Comparison of ENCODE assay signal across 3 cellular contexts in the genomic region with DNA sequence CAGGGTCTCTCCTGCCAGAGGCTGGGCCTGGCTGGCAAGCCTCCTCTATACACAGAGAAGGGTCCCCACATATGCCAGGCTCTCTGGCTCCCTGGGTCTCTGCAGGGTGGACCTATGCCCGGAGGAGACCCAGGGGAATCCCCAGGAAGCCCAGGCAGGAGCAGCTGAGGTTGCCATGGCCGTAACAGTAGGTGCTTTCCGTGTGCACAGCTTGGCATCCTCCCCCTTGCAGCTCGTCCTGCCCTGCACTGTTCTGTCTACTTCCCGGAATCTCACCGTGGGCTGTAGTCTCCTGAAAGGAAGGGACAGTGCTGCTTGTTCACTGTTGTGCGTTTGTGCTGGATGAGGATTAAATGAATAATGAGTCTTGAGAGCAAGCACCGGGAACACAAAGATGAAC.
TF ChIP-seq lines count a peak whose summit lies in the region.

No MANE protein-coding gene starts in this region.

TF ChIP-seq in SK-N-SH treated with all-trans-retinoic acid at 6 μM for 48 hours, 23 proteins besides CTCF, POLR2A, EP300 and RAD21:
- TF ChIP-seq ZNF8 (CRISPR knock-in tag; IDR thresholded peaks at IDR 0.05) (no peak), ESRRG (CRISPR knock-in tag; IDR thresholded peaks at IDR 0.05) (no peak)
- TF ChIP-seq, protein P1, sequence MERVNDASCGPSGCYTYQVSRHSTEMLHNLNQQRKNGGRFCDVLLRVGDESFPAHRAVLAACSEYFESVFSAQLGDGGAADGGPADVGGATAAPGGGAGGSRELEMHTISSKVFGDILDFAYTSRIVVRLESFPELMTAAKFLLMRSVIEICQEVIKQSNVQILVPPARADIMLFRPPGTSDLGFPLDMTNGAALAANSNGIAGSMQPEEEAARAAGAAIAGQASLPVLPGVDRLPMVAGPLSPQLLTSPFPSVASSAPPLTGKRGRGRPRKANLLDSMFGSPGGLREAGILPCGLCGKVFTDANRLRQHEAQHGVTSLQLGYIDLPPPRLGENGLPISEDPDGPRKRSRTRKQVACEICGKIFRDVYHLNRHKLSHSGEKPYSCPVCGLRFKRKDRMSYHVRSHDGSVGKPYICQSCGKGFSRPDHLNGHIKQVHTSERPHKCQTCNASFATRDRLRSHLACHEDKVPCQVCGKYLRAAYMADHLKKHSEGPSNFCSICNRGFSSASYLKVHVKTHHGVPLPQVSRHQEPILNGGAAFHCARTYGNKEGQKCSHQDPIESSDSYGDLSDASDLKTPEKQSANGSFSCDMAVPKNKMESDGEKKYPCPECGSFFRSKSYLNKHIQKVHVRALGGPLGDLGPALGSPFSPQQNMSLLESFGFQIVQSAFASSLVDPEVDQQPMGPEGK (CRISPR knock-in tag; IDR thresholded peaks at IDR 0.05; ENCODE audit: borderline replicate concordance): no peak
- TF ChIP-seq, protein P2, sequence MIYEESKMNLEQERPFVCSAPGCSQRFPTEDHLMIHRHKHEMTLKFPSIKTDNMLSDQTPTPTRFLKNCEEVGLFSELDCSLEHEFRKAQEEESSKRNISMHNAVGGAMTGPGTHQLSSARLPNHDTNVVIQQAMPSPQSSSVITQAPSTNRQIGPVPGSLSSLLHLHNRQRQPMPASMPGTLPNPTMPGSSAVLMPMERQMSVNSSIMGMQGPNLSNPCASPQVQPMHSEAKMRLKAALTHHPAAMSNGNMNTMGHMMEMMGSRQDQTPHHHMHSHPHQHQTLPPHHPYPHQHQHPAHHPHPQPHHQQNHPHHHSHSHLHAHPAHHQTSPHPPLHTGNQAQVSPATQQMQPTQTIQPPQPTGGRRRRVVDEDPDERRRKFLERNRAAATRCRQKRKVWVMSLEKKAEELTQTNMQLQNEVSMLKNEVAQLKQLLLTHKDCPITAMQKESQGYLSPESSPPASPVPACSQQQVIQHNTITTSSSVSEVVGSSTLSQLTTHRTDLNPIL (CRISPR knock-in tag; IDR thresholded peaks at IDR 0.05; ENCODE audit: low read depth): no peak
- TF ChIP-seq, protein P3, sequence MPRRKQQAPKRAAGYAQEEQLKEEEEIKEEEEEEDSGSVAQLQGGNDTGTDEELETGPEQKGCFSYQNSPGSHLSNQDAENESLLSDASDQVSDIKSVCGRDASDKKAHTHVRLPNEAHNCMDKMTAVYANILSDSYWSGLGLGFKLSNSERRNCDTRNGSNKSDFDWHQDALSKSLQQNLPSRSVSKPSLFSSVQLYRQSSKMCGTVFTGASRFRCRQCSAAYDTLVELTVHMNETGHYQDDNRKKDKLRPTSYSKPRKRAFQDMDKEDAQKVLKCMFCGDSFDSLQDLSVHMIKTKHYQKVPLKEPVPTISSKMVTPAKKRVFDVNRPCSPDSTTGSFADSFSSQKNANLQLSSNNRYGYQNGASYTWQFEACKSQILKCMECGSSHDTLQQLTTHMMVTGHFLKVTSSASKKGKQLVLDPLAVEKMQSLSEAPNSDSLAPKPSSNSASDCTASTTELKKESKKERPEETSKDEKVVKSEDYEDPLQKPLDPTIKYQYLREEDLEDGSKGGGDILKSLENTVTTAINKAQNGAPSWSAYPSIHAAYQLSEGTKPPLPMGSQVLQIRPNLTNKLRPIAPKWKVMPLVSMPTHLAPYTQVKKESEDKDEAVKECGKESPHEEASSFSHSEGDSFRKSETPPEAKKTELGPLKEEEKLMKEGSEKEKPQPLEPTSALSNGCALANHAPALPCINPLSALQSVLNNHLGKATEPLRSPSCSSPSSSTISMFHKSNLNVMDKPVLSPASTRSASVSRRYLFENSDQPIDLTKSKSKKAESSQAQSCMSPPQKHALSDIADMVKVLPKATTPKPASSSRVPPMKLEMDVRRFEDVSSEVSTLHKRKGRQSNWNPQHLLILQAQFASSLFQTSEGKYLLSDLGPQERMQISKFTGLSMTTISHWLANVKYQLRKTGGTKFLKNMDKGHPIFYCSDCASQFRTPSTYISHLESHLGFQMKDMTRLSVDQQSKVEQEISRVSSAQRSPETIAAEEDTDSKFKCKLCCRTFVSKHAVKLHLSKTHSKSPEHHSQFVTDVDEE (CRISPR knock-in tag; IDR thresholded peaks at IDR 0.05): no peak

TF ChIP-seq in SK-N-SH, 30 proteins besides CTCF, POLR2A, EP300 and RAD21:
- TF ChIP-seq, protein P4, sequence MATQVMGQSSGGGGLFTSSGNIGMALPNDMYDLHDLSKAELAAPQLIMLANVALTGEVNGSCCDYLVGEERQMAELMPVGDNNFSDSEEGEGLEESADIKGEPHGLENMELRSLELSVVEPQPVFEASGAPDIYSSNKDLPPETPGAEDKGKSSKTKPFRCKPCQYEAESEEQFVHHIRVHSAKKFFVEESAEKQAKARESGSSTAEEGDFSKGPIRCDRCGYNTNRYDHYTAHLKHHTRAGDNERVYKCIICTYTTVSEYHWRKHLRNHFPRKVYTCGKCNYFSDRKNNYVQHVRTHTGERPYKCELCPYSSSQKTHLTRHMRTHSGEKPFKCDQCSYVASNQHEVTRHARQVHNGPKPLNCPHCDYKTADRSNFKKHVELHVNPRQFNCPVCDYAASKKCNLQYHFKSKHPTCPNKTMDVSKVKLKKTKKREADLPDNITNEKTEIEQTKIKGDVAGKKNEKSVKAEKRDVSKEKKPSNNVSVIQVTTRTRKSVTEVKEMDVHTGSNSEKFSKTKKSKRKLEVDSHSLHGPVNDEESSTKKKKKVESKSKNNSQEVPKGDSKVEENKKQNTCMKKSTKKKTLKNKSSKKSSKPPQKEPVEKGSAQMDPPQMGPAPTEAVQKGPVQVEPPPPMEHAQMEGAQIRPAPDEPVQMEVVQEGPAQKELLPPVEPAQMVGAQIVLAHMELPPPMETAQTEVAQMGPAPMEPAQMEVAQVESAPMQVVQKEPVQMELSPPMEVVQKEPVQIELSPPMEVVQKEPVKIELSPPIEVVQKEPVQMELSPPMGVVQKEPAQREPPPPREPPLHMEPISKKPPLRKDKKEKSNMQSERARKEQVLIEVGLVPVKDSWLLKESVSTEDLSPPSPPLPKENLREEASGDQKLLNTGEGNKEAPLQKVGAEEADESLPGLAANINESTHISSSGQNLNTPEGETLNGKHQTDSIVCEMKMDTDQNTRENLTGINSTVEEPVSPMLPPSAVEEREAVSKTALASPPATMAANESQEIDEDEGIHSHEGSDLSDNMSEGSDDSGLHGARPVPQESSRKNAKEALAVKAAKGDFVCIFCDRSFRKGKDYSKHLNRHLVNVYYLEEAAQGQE (IDR thresholded peaks at IDR 0.05; ENCODE audit: low read depth, low read length): no peak

TF ChIP-seq in HepG2, 621 proteins besides CTCF, POLR2A, EP300 and RAD21:
- TF ChIP-seq, protein P5, sequence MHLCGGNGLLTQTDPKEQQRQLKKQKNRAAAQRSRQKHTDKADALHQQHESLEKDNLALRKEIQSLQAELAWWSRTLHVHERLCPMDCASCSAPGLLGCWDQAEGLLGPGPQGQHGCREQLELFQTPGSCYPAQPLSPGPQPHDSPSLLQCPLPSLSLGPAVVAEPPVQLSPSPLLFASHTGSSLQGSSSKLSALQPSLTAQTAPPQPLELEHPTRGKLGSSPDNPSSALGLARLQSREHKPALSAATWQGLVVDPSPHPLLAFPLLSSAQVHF (CRISPR knock-in tag; IDR thresholded peaks at IDR 0.05): no peak
- TF ChIP-seq KLF13 (CRISPR knock-in tag; IDR thresholded peaks at IDR 0.05) (no peak), ZNF350 (CRISPR knock-in tag; IDR thresholded peaks at IDR 0.05; ENCODE audit: borderline replicate concordance, low read depth) (no peak), ELF4 (CRISPR knock-in tag; IDR thresholded peaks at IDR 0.05; ENCODE audit: borderline replicate concordance) (no peak), FOXP1 (IDR thresholded peaks at IDR 0.05) (no peak), FOXP1 (CRISPR knock-in tag; IDR thresholded peaks at IDR 0.05) (no peak), ZNF777 (CRISPR knock-in tag; IDR thresholded peaks at IDR 0.05) (no peak), ZMYM2 (CRISPR knock-in tag; IDR thresholded peaks at IDR 0.05) (no peak), ZNF225 (CRISPR knock-in tag; IDR thresholded peaks at IDR 0.05) (no peak), ELF1 (CRISPR knock-in tag; IDR thresholded peaks at IDR 0.05) (no peak), RFX3 (CRISPR knock-in tag; IDR thresholded peaks at IDR 0.05) (no peak), SSRP1 (CRISPR knock-in tag; IDR thresholded peaks at IDR 0.05) (no peak)
- TF ChIP-seq, protein P6, sequence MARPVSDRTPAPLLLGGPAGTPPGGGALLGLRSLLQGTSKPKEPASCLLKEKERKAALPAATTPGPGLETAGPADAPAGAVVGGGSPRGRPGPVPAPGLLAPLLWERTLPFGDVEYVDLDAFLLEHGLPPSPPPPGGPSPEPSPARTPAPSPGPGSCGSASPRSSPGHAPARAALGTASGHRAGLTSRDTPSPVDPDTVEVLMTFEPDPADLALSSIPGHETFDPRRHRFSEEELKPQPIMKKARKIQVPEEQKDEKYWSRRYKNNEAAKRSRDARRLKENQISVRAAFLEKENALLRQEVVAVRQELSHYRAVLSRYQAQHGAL (CRISPR knock-in tag; IDR thresholded peaks at IDR 0.05; ENCODE audit: not compliant biosample characterization): no peak
- TF ChIP-seq, protein P7, sequence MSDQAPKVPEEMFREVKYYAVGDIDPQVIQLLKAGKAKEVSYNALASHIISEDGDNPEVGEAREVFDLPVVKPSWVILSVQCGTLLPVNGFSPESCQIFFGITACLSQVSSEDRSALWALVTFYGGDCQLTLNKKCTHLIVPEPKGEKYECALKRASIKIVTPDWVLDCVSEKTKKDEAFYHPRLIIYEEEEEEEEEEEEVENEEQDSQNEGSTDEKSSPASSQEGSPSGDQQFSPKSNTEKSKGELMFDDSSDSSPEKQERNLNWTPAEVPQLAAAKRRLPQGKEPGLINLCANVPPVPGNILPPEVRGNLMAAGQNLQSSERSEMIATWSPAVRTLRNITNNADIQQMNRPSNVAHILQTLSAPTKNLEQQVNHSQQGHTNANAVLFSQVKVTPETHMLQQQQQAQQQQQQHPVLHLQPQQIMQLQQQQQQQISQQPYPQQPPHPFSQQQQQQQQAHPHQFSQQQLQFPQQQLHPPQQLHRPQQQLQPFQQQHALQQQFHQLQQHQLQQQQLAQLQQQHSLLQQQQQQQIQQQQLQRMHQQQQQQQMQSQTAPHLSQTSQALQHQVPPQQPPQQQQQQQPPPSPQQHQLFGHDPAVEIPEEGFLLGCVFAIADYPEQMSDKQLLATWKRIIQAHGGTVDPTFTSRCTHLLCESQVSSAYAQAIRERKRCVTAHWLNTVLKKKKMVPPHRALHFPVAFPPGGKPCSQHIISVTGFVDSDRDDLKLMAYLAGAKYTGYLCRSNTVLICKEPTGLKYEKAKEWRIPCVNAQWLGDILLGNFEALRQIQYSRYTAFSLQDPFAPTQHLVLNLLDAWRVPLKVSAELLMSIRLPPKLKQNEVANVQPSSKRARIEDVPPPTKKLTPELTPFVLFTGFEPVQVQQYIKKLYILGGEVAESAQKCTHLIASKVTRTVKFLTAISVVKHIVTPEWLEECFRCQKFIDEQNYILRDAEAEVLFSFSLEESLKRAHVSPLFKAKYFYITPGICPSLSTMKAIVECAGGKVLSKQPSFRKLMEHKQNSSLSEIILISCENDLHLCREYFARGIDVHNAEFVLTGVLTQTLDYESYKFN (CRISPR knock-in tag; conservative IDR thresholded peaks at IDR 0.05): no peak
- TF ChIP-seq, protein P8, sequence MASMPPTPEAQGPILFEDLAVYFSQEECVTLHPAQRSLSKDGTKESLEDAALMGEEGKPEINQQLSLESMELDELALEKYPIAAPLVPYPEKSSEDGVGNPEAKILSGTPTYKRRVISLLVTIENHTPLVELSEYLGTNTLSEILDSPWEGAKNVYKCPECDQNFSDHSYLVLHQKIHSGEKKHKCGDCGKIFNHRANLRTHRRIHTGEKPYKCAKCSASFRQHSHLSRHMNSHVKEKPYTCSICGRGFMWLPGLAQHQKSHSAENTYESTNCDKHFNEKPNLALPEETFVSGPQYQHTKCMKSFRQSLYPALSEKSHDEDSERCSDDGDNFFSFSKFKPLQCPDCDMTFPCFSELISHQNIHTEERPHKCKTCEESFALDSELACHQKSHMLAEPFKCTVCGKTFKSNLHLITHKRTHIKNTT (CRISPR knock-in tag; IDR thresholded peaks at IDR 0.05): no peak
- TF ChIP-seq, protein P9, sequence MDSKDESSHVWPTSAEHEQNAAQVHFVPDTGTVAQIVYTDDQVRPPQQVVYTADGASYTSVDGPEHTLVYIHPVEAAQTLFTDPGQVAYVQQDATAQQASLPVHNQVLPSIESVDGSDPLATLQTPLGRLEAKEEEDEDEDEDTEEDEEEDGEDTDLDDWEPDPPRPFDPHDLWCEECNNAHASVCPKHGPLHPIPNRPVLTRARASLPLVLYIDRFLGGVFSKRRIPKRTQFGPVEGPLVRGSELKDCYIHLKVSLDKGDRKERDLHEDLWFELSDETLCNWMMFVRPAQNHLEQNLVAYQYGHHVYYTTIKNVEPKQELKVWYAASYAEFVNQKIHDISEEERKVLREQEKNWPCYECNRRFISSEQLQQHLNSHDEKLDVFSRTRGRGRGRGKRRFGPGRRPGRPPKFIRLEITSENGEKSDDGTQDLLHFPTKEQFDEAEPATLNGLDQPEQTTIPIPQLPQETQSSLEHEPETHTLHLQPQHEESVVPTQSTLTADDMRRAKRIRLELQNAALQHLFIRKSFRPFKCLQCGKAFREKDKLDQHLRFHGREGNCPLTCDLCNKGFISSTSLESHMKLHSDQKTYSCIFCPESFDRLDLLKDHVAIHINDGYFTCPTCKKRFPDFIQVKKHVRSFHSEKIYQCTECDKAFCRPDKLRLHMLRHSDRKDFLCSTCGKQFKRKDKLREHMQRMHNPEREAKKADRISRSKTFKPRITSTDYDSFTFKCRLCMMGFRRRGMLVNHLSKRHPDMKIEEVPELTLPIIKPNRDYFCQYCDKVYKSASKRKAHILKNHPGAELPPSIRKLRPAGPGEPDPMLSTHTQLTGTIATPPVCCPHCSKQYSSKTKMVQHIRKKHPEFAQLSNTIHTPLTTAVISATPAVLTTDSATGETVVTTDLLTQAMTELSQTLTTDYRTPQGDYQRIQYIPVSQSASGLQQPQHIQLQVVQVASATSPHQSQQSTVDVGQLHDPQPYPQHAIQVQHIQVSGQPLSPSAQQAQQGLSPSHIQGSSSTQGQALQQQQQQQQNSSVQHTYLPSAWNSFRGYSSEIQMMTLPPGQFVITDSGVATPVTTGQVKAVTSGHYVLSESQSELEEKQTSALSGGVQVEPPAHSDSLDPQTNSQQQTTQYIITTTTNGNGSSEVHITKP (CRISPR knock-in tag; IDR thresholded peaks at IDR 0.05; ENCODE audit: low read depth): no peak
- TF ChIP-seq, protein P10, sequence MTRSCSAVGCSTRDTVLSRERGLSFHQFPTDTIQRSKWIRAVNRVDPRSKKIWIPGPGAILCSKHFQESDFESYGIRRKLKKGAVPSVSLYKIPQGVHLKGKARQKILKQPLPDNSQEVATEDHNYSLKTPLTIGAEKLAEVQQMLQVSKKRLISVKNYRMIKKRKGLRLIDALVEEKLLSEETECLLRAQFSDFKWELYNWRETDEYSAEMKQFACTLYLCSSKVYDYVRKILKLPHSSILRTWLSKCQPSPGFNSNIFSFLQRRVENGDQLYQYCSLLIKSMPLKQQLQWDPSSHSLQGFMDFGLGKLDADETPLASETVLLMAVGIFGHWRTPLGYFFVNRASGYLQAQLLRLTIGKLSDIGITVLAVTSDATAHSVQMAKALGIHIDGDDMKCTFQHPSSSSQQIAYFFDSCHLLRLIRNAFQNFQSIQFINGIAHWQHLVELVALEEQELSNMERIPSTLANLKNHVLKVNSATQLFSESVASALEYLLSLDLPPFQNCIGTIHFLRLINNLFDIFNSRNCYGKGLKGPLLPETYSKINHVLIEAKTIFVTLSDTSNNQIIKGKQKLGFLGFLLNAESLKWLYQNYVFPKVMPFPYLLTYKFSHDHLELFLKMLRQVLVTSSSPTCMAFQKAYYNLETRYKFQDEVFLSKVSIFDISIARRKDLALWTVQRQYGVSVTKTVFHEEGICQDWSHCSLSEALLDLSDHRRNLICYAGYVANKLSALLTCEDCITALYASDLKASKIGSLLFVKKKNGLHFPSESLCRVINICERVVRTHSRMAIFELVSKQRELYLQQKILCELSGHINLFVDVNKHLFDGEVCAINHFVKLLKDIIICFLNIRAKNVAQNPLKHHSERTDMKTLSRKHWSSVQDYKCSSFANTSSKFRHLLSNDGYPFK (CRISPR knock-in tag; IDR thresholded peaks at IDR 0.05; ENCODE audit: borderline replicate concordance): no peak
